In genomic region chr19:41265376-41266153, GRCh38 we compare ENCODE assay signal across 8 cellular contexts. TPM values are rescaled to one million over a fixed set of nuclear protein-coding genes. Genes with fewer than 3 reads are reported as not detected.
DNase-seq lines count a peak whose midpoint lies in the region; ATAC-seq, FAIRE-seq and TF ChIP-seq lines count a peak whose summit lies in the region.

No MANE protein-coding gene starts in this region.

- H3K27ac Mint-ChIP-seq in HFFc6: peak overlapping the region; percentile 98

- peaks cover 54% of the 10 kb centered on the region for H3K4me1 Mint-ChIP-seq in HFFc6 (ENCODE audit: low read depth)

- in situ Hi-C loops in KBM-7 (cut with MboI; ENCODE audit: low pct_unique_long_range_greater_than_20kb, low sequenced_read_pairs): no loop called here

- peak overlapping the region; percentile 93 for H3K27ac ChIP-seq in foreskin keratinocyte

- peaks cover 19% of the 10 kb centered on the region for H3K27me3 Mint-ChIP-seq in HFFc6 (ENCODE audit: insufficient read depth)

- peak overlapping the region; percentile 94 for H3K4me3 Mint-ChIP-seq in HFFc6

- DNase-seq in AG20443 (ENCODE audit: low spot score) (peak; percentile 29), HFFc6 (no peak), foreskin keratinocyte (peak in 1 of 2 donors; percentile 15), renal cortical epithelial cell (ENCODE audit: low read depth) (peak; percentile 26), GM12891 (ENCODE audit: insufficient read length, low spot score) (no peak), occipital lobe (lab: John Stamatoyannopoulos, UW) (no peak), KBM-7 (no peak)
- peak; percentile 61 for DNase-seq in activated CD8-positive, alpha-beta memory T cell treated with anti-CD3 and anti-CD28 coated beads, Interleukin-2, amount 50 U/mL, for 48 hours

- ATAC-seq in foreskin keratinocyte: no peak

- TF ChIP-seq POLR2A in GM12891 (IDR thresholded peaks at IDR 0.05; ENCODE audit: low read depth, low read length): no peak

- FAIRE-seq in GM12891 (lab: Jason Lieb, UNC): no peak

- TF ChIP-seq CTCF in HFFc6 (IDR thresholded peaks at IDR 0.05): no peak
- TF ChIP-seq CTCF in foreskin keratinocyte (conservative IDR thresholded peaks at IDR 0.05): no peak

- no peaks in the 10 kb centered on the region for H3K27me3 ChIP-seq in foreskin keratinocyte

- peaks cover 6% of the 10 kb centered on the region for H3K4me1 ChIP-seq in foreskin keratinocyte

- peaks cover 25% of the 10 kb centered on the region for H3K36me3 Mint-ChIP-seq in HFFc6 (ENCODE audit: low read depth)

- H3K9me3 Mint-ChIP-seq in HFFc6: no peaks in the 10 kb centered on the region

TF ChIP-seq in GM12891, 5 proteins besides CTCF, POLR2A, EP300 and RAD21:
- no peak for TF ChIP-seq POLR2AphosphoS5 (IDR thresholded peaks at IDR 0.05; ENCODE audit: low read depth, low read length)
- TF ChIP-seq POU2F2 (IDR thresholded peaks at IDR 0.05; ENCODE audit: low read depth, low read length): no peak
- no peak for TF ChIP-seq TAF1 (IDR thresholded peaks at IDR 0.05; ENCODE audit: low read depth, low read length)
- no peak for TF ChIP-seq SPI1 (IDR thresholded peaks at IDR 0.05; ENCODE audit: low read depth, low read length)
- no peak for TF ChIP-seq PAX5 (IDR thresholded peaks at IDR 0.05; ENCODE audit: insufficient read depth, low read length, severe bottlenecking)

RNA-seq across cellular contexts. Expression of gene HNRNPUL1, which starts 1.4 kb away (rescaled TPM):
- total RNA-seq in HFFc6 (2021; fragmentation: NEBNext Ultra II Directional; extraction: Animal tissue kit (Norgen Biotek cat#: 25700)): 100 to 1,000 TPM; 176 to 245 (median 234) TPM
- total RNA-seq in foreskin keratinocyte: 129 and 140 TPM in 2 replicates
- 106 and 123 TPM in 2 replicates for polyA plus RNA-seq in foreskin keratinocyte
- 68.1 and 131 TPM in 2 replicates for total RNA-seq in renal cortical epithelial cell
- polyA plus RNA-seq in GM12891 (2012; ENCODE audit: low read depth, missing spikeins): 117 TPM
- 64.7 TPM for total RNA-seq in occipital lobe

RNA-seq across cellular contexts. Expression of gene CCDC97, which starts 44.4 kb away (rescaled TPM):
- 10 to 100 TPM; 15.4 to 19.1 (median 16.8) TPM for total RNA-seq in HFFc6 (2021; fragmentation: NEBNext Ultra II Directional; extraction: Animal tissue kit (Norgen Biotek cat#: 25700))
- total RNA-seq in foreskin keratinocyte: 10.5 and 11.9 TPM in 2 replicates
- polyA plus RNA-seq in foreskin keratinocyte: 13.5 and 14.5 TPM in 2 replicates
- 5.2 and 15.0 TPM in 2 replicates for total RNA-seq in renal cortical epithelial cell
- 23.5 TPM for polyA plus RNA-seq in GM12891 (2012; ENCODE audit: low read depth, missing spikeins)
- total RNA-seq in occipital lobe: 6.4 TPM

RNA-seq across cellular contexts. Expression of gene AXL, which starts 46.5 kb away (rescaled TPM):
- total RNA-seq in HFFc6 (2021; fragmentation: NEBNext Ultra II Directional; extraction: Animal tissue kit (Norgen Biotek cat#: 25700)): 100 to 1,000 TPM; 419 to 474 (median 458) TPM
- total RNA-seq in foreskin keratinocyte (163 and 167 TPM in 2 replicates), renal cortical epithelial cell (151 and 220 TPM in 2 replicates), occipital lobe (9.2 TPM)
- polyA plus RNA-seq in foreskin keratinocyte: 55.7 and 59.9 TPM in 2 replicates
- 0.44 TPM for polyA plus RNA-seq in GM12891 (2012; ENCODE audit: low read depth, missing spikeins)

Comparison
In these comparisons a context has a peak if more than half of its experiments do, and no peak if none do; other contexts are left out.
1. DNase-seq: peak in AG20443 (single experiment), activated CD8-positive, alpha-beta memory T cell treated with anti-CD3 and anti-CD28 coated beads, Interleukin-2, amount 50 U/mL, for 48 hours (single experiment) and renal cortical epithelial cell (single experiment); none in HFFc6 (single experiment), GM12891 (single experiment), occipital lobe (single experiment) and KBM-7 (single experiment).
2. RNA of gene AXL, which starts 46.5 kb away (total RNA-seq): 419 to 474 TPM in HFFc6, 151 to 220 TPM in renal cortical epithelial cell and 163 to 167 TPM in foreskin keratinocyte; 9.2 TPM in occipital lobe (single experiment); every median in the first group is over 10 times any median in the second.